ENCODE assay signal across 12 cellular contexts in the genomic region with DNA sequence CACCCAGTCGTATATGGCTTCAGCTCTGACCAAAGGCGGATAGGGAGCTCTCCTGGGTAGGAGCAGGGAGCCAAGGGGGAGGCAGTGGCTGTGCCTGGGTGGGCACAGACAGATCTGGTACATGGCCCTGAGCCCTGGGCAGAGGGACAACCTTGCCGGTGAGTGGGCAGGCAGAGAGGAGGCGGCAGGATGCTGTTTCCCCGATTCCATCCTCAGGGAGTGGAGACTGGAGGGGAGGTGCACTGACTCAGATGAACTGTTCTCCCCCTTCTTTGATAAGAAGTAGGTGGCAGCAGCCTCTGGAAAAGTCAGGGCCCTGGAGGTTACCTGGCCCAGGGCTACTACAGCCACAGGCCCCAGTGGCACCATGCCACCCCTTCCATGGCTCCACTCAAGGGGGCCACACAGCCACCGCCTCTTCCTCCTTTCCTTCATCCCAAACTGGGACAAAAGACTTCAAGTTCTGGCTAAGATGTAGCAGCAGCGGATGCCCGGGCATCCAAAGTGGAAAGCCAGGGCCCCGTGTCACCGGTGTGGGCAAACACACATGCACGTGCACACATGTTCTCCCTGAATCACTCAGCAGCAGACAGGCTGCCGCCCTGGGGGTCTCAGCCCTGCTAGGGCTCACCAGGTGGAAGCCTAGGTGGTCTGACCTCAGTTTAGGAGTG. TPM values are rescaled to one million over a fixed set of nuclear protein-coding genes. Genes with fewer than 3 reads are reported as not detected.
DNase-seq lines count a peak whose midpoint lies in the region; ATAC-seq, FAIRE-seq and TF ChIP-seq lines count a peak whose summit lies in the region.
"Had no signal": no experiment of that assay in that cellular context is flagged by ENCODE, and none has a peak within 500 bp of the region (broad histone marks: within the 10 kb centered on the region; RNA-seq: fewer than 3 reads in every experiment).

No MANE protein-coding gene starts in this region.

- no peak for TF ChIP-seq EP300 in transverse colon (IDR thresholded peaks at IDR 0.05; ENCODE audit: low read depth)

- H3K27me3 ChIP-seq in transverse colon (no peaks in the 10 kb centered on the region), colonic mucosa (no peaks in the 10 kb centered on the region)
- H3K27me3 ChIP-seq: heart right ventricle, pancreas had no signal

- no peak for TF ChIP-seq POLR2A in transverse colon (IDR thresholded peaks at IDR 0.05)

- H3K27ac Mint-ChIP-seq in WTC11, result peak overlapping the region; percentile 58

- POLR2A ChIA-PET in WTC11 (lab: Charles Lee), result interaction anchor here (1.4 to 2.5 kb wide), 2 partner anchors 15 to 104 kb away, joined by 3 to 7 read pairs; no protein-coding TSS in a partner anchor

- 71 to 72% methylated on average over 2 to 12 of the region's 12 CpGs for WGBS in transverse colon (ENCODE audit: low coverage in 1 of 2), 2 donors

- H3K4me1 ChIP-seq in kidney (ENCODE audit: control insufficient read depth in 1 of 2, insufficient read depth in 1 of 2, low read depth in 1 of 2, low read length in 2 of 2), result no peaks in the 10 kb centered on the region
- peaks cover 0 to 21% (median 3%) of the 10 kb centered on the region in 4 donors for H3K4me1 ChIP-seq in transverse colon
- no peaks in the 10 kb centered on the region for H3K4me1 ChIP-seq in colonic mucosa
- H3K4me1 ChIP-seq: left ventricle myocardium inferior had no signal

- CTCF ChIA-PET in WTC11 (lab: Charles Lee), result interaction anchor here (0.7 to 2.7 kb wide), 4 partner anchors 13 to 208 kb away, joined by 3 to 8 read pairs (median 4); a partner anchor contains a TSS

- no peak for FAIRE-seq in kidney (lab: Jason Lieb, UNC)
- FAIRE-seq: pancreas had no signal

- no peaks in the 10 kb centered on the region for H3K9me3 Mint-ChIP-seq in WTC11

- ATAC-seq in WTC11, result no peak
- ATAC-seq in GM21528 (IDR thresholded peaks at IDR 0.05; ENCODE audit: low FRiP score, unreplicated experiment), result no peak
- ATAC-seq in HG02610 (IDR thresholded peaks at IDR 0.05; ENCODE audit: unreplicated experiment), result no peak
- ATAC-seq: heart right ventricle, pancreas had no signal

- no peak overlapping the region for H3K9ac ChIP-seq in kidney (ENCODE audit: low read length in 2 of 2)
- no peak overlapping the region for H3K9ac ChIP-seq in colonic mucosa (ENCODE audit: low read depth in 2 of 2, low read length in 2 of 2)

- H3K9me3 ChIP-seq in kidney (ENCODE audit: control insufficient read depth in 1 of 2, low read length in 2 of 2) (no peaks in the 10 kb centered on the region), transverse colon (no peaks in the 10 kb centered on the region), colonic mucosa (no peaks in the 10 kb centered on the region)
- H3K9me3 ChIP-seq: heart right ventricle, left ventricle myocardium inferior, pancreas had no signal

- H3K27me3 Mint-ChIP-seq in WTC11 (ENCODE audit: low read depth), result peaks cover 6% of the 10 kb centered on the region

- peaks cover 37% of the 10 kb centered on the region for H3K4me1 Mint-ChIP-seq in WTC11

- intact Hi-C loops in kidney (cut with DNase I), result no loop called here
- intact Hi-C loops in transverse colon (cut with DNase I; ENCODE audit: low total_unique reads), result no loop called here
- intact Hi-C loops in colonic mucosa (cut with DNase I), result loop anchor here (10.0 kb wide), 1 partner anchor 102 kb away; a partner anchor contains a TSS

- H3K4me3 ChIP-seq in kidney (ENCODE audit: low read length in 2 of 2) (no peak overlapping the region), transverse colon (no peak overlapping the region), colonic mucosa (no peak overlapping the region)
- H3K4me3 ChIP-seq: heart right ventricle, left ventricle myocardium inferior, pancreas had no signal

- peaks cover 15% of the 10 kb centered on the region for H3K36me3 Mint-ChIP-seq in WTC11

- peak; percentile 17 for DNase-seq in stimulated activated CD4-positive, alpha-beta T cell treated with anti-CD3 and anti-CD28 coated beads, Interleukin-15, amount 100 ng/mL, for 24 hours
- no peak for DNase-seq in stimulated activated CD4-positive, alpha-beta T cell treated with anti-CD3 and anti-CD28 coated beads, Interleukin-4, amount 100 ng/mL, for 4 hours
- no peak for DNase-seq in WTC11 (ENCODE audit: low spot score)
- peak; percentile 65 for DNase-seq in kidney
- peak; percentile 6 for DNase-seq in transverse colon
- DNase-seq in colonic mucosa, result no peak
- DNase-seq: GDM1, left ventricle myocardium inferior had no signal

- H3K27ac ChIP-seq in kidney (ENCODE audit: low read depth in 2 of 2, low read length in 2 of 2) (no peak overlapping the region), transverse colon (no peak overlapping the region), colonic mucosa (no peak overlapping the region)
- H3K27ac ChIP-seq: left ventricle myocardium inferior, pancreas had no signal

- H3K36me3 ChIP-seq in kidney (ENCODE audit: control insufficient read depth in 1 of 2, insufficient read depth in 2 of 2, low read length in 2 of 2), result peaks cover 3 to 21% of the 10 kb centered on the region in 2 donors
- peaks cover 0 to 9% (median 5%) of the 10 kb centered on the region in 4 donors for H3K36me3 ChIP-seq in transverse colon
- peaks cover 4% of the 10 kb centered on the region for H3K36me3 ChIP-seq in colonic mucosa

- TF ChIP-seq CTCF in WTC11 (IDR thresholded peaks at IDR 0.05) (no peak), kidney (IDR thresholded peaks at IDR 0.05; ENCODE audit: borderline replicate concordance, extremely low read depth, insufficient read depth) (no peak), transverse colon (IDR thresholded peaks at IDR 0.05) (no peak), colonic mucosa (IDR thresholded peaks at IDR 0.05) (no peak)

- in situ Hi-C loops in transverse colon (cut with MboI; ENCODE audit: low pct_ligation_motif_present in 1 of 4, low pct_unique_long_range_greater_than_20kb in 1 of 4, low sequenced_read_pairs in 3 of 4), result no loop called here

- H3K4me3 Mint-ChIP-seq in WTC11, result no peak overlapping the region

TF ChIP-seq in WTC11, 78 proteins besides CTCF, POLR2A, EP300 and RAD21:
- no peak for TF ChIP-seq CBFB (CRISPR knock-in tag; IDR thresholded peaks at IDR 0.05; ENCODE audit: low read depth)
- no peak for TF ChIP-seq RELA (CRISPR knock-in tag; IDR thresholded peaks at IDR 0.05; ENCODE audit: borderline replicate concordance)
- TF ChIP-seq, protein P1, sequence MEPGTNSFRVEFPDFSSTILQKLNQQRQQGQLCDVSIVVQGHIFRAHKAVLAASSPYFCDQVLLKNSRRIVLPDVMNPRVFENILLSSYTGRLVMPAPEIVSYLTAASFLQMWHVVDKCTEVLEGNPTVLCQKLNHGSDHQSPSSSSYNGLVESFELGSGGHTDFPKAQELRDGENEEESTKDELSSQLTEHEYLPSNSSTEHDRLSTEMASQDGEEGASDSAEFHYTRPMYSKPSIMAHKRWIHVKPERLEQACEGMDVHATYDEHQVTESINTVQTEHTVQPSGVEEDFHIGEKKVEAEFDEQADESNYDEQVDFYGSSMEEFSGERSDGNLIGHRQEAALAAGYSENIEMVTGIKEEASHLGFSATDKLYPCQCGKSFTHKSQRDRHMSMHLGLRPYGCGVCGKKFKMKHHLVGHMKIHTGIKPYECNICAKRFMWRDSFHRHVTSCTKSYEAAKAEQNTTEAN (CRISPR knock-in tag; IDR thresholded peaks at IDR 0.05), result no peak
- TF ChIP-seq SMAD4 (CRISPR knock-in tag; IDR thresholded peaks at IDR 0.05), result no peak

RNA-seq across cellular contexts. Expression of a gene that starts 13.4 kb away (rescaled TPM):
- total RNA-seq in WTC11 (2021) (0.07 TPM in 1 of 3 replicates, not detected in the others), kidney (1.1 TPM), transverse colon (1 to 10 TPM in 2 of 4 donors, not detected in 2; 2.5 to 4.1 TPM), colonic mucosa (under 1 TPM; 0.05 to 0.19 TPM)
- polyA plus RNA-seq in kidney (ENCODE audit: insufficient read depth, low read depth, low replicate concordance), result not detected
- total RNA-seq: left ventricle myocardium inferior had no signal

RNA-seq across cellular contexts. Expression of a gene that starts 28.7 kb away (rescaled TPM):
- total RNA-seq in WTC11 (2021), result 62.1 to 65.3 TPM (median 64.7 TPM) in 3 replicates
- total RNA-seq in kidney, result 57.5 TPM
- 5.0 TPM for polyA plus RNA-seq in kidney (ENCODE audit: insufficient read depth, low read depth, low replicate concordance)
- 10 to 100 TPM; 15.9 to 23.9 (median 18.5) TPM for total RNA-seq in transverse colon
- total RNA-seq in colonic mucosa, result 10 to 100 TPM; 31.4 to 37.4 TPM

RNA-seq across cellular contexts. Expression of a gene that starts 59.0 kb away (rescaled TPM):
- total RNA-seq in WTC11 (2021), result not detected in 3 replicates
- total RNA-seq in kidney, result not detected
- polyA plus RNA-seq in kidney (ENCODE audit: insufficient read depth, low read depth, low replicate concordance), result not detected
- not detected for total RNA-seq in transverse colon
- not detected for total RNA-seq in colonic mucosa
- total RNA-seq: heart right ventricle, left ventricle myocardium inferior had no signal

Comparison
In these comparisons a context has a peak if more than half of its experiments do, and no peak if none do; other contexts are left out.
1. DNase-seq: peak in stimulated activated CD4-positive, alpha-beta T cell treated with anti-CD3 and anti-CD28 coated beads, Interleukin-15, amount 100 ng/mL, for 24 hours (single experiment), kidney (single experiment) and transverse colon (single experiment); none in stimulated activated CD4-positive, alpha-beta T cell treated with anti-CD3 and anti-CD28 coated beads, Interleukin-4, amount 100 ng/mL, for 4 hours (0 of 2), WTC11 (single experiment) and colonic mucosa (single experiment).